1 cellular context compared by ENCODE assay signal in the genomic region with DNA sequence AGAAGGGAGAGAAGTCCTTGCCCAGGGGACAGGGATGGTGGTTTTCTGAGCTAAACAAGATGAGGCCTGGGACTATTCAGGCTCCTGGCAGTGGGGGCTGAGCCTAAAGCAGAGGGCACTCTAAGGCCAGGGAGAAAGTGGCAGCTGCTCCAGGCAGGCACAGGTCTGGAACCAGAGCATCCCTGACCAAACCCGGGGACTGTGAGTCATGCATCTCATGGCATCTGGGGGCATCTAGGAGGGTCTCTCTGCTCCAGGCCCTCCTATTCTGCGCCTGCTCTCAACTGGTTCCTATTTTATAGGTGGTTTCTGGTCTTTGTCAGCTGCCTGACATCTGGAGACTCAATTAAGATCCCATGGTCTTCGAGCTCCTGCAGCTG.
TF ChIP-seq lines count a peak whose summit lies in the region.

No MANE protein-coding gene starts in this region.

TF ChIP-seq in A549, 52 proteins besides CTCF, POLR2A, EP300 and RAD21 (continued from another document):
- no peak for TF ChIP-seq ESRRA (IDR thresholded peaks at IDR 0.05; ENCODE audit: borderline replicate concordance, low read length)
- TF ChIP-seq FOXS1 (CRISPR knock-in tag; IDR thresholded peaks at IDR 0.05), result no peak
- TF ChIP-seq BHLHE40 (IDR thresholded peaks at IDR 0.05; ENCODE audit: low read depth, low read length), result no peak
- TF ChIP-seq ZNF302 (CRISPR knock-in tag; IDR thresholded peaks at IDR 0.05), result no peak
- no peak for TF ChIP-seq ZSCAN20 (CRISPR knock-in tag; IDR thresholded peaks at IDR 0.05)
- no peak for TF ChIP-seq PHF8 (IDR thresholded peaks at IDR 0.05; ENCODE audit: borderline replicate concordance, low read depth)
- no peak for TF ChIP-seq ZFP36 (IDR thresholded peaks at IDR 0.05; ENCODE audit: borderline replicate concordance, partially characterized antibody)
- TF ChIP-seq, protein P1, sequence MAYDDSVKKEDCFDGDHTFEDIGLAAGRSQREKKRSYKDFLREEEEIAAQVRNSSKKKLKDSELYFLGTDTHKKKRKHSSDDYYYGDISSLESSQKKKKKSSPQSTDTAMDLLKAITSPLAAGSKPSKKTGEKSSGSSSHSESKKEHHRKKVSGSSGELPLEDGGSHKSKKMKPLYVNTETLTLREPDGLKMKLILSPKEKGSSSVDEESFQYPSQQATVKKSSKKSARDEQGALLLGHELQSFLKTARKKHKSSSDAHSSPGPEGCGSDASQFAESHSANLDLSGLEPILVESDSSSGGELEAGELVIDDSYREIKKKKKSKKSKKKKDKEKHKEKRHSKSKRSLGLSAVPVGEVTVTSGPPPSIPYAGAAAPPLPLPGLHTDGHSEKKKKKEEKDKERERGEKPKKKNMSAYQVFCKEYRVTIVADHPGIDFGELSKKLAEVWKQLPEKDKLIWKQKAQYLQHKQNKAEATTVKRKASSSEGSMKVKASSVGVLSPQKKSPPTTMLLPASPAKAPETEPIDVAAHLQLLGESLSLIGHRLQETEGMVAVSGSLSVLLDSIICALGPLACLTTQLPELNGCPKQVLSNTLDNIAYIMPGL (CRISPR knock-in tag; IDR thresholded peaks at IDR 0.05; ENCODE audit: borderline replicate concordance), result no peak; the same call in 1 of the 2 replicates
- no peak for TF ChIP-seq MYC (IDR thresholded peaks at IDR 0.05; ENCODE audit: borderline replicate concordance, low read length)
- TF ChIP-seq, protein P2, sequence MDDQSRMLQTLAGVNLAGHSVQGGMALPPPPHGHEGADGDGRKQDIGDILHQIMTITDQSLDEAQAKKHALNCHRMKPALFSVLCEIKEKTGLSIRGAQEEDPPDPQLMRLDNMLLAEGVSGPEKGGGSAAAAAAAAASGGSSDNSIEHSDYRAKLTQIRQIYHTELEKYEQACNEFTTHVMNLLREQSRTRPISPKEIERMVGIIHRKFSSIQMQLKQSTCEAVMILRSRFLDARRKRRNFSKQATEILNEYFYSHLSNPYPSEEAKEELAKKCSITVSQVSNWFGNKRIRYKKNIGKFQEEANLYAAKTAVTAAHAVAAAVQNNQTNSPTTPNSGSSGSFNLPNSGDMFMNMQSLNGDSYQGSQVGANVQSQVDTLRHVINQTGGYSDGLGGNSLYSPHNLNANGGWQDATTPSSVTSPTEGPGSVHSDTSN (IDR thresholded peaks at IDR 0.05), result peak; percentile 5; the same call in 1 of the 2 replicates
- TF ChIP-seq CHD2 (IDR thresholded peaks at IDR 0.05; ENCODE audit: low read length, partially characterized antibody), result no peak
- 0 out of 2 replicates have a peak, but pooled peaks have one; percentile 18 for TF ChIP-seq TFCP2L1 (CRISPR knock-in tag; IDR thresholded peaks at IDR 0.05)
- TF ChIP-seq POLR2AphosphoS2 (conservative IDR thresholded peaks at IDR 0.05; ENCODE audit: low read length), result peak; percentile 54
- TF ChIP-seq, protein P3, sequence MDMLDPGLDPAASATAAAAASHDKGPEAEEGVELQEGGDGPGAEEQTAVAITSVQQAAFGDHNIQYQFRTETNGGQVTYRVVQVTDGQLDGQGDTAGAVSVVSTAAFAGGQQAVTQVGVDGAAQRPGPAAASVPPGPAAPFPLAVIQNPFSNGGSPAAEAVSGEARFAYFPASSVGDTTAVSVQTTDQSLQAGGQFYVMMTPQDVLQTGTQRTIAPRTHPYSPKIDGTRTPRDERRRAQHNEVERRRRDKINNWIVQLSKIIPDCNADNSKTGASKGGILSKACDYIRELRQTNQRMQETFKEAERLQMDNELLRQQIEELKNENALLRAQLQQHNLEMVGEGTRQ (IDR thresholded peaks at IDR 0.05), result no peak
- TF ChIP-seq CEBPB (IDR thresholded peaks at IDR 0.05), result no peak
- TF ChIP-seq NFE2L2 (conservative IDR thresholded peaks at IDR 0.05; ENCODE audit: low read length), result no peak
- TF ChIP-seq NR3C1 (IDR thresholded peaks at IDR 0.05), result no peak
- no peak; the same call in 1 of the 2 replicates for TF ChIP-seq ZC3H11A (IDR thresholded peaks at IDR 0.05)
- TF ChIP-seq, protein P4, sequence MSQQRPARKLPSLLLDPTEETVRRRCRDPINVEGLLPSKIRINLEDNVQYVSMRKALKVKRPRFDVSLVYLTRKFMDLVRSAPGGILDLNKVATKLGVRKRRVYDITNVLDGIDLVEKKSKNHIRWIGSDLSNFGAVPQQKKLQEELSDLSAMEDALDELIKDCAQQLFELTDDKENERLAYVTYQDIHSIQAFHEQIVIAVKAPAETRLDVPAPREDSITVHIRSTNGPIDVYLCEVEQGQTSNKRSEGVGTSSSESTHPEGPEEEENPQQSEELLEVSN (IDR thresholded peaks at IDR 0.05; ENCODE audit: borderline replicate concordance, low read depth), result no peak
- TF ChIP-seq, protein P5, sequence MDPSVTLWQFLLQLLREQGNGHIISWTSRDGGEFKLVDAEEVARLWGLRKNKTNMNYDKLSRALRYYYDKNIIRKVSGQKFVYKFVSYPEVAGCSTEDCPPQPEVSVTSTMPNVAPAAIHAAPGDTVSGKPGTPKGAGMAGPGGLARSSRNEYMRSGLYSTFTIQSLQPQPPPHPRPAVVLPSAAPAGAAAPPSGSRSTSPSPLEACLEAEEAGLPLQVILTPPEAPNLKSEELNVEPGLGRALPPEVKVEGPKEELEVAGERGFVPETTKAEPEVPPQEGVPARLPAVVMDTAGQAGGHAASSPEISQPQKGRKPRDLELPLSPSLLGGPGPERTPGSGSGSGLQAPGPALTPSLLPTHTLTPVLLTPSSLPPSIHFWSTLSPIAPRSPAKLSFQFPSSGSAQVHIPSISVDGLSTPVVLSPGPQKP (IDR thresholded peaks at IDR 0.05; ENCODE audit: low read depth, low read length), result no peak
